ENCODE assay signal across 8 cellular contexts in the genomic region with DNA sequence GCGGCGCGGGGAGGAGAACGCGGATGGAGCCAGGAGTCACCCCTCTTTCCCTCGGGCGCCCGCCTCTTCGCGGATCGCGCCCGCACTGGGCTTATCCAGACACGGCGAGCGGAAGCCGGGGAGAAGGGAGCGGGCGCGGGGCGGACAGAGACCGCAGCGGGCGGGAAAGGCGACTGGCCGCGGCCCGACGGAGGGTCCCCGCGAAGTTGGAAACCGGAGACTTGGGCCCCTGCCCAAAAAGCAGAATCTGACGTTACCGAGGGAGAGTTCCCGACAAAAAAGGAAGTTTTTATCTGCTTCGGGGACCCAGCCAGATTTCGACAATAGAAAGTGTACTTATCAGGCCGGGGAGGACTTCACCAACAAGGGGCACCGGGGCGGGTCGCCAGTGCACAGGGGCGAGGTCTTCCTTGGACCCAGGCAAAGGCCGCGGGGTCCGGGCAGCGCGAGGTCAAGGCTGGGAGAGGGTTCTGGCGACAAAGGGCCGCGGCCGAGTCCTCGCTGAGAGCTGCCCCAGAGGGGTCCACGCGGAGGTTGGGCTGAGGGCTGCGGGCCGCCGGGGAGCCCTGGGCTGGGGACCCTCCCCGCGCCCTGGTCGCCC. TPM values are rescaled to one million over a fixed set of nuclear protein-coding genes. Genes with fewer than 3 reads are reported as not detected.
DNase-seq lines count a peak whose midpoint lies in the region; ATAC-seq and TF ChIP-seq lines count a peak whose summit lies in the region.

No MANE protein-coding gene starts in this region.

- TF ChIP-seq CTCF in epithelial cell of proximal tubule (conservative IDR thresholded peaks at IDR 0.05; ENCODE audit: low read depth, low read length) (no peak), nephron progenitor cell (IDR thresholded peaks at IDR 0.05) (no peak)

- peaks cover 91% of the 10 kb centered on the region for H3K27me3 Mint-ChIP-seq in nephron progenitor cell (ENCODE audit: low read depth, poor library complexity)

- in situ Hi-C loops in ACHN (cut with HindIII; ENCODE audit: low pct_ligation_motif_present, low pct_unique_long_range_greater_than_20kb, low sequenced_read_pairs): no loop called here

- peak; percentile 59 for DNase-seq in D341Med (ENCODE audit: low spot score)
- peak; percentile 37 for DNase-seq in RPMI7951 (ENCODE audit: low read depth)
- DNase-seq in epithelial cell of proximal tubule (ENCODE audit: low read depth): no peak
- peak; percentile 56 for DNase-seq in nephron progenitor cell
- DNase-seq in mucosa of gallbladder (ENCODE audit: low spot score): no peak
- DNase-seq in ACHN: no peak
- DNase-seq in HuH-7.5 (ENCODE audit: low spot score): no peak

- peak overlapping the region; percentile 72 for H3K4me3 Mint-ChIP-seq in nephron progenitor cell

- ATAC-seq in HG02763 (IDR thresholded peaks at IDR 0.05; ENCODE audit: unreplicated experiment): no peak

- H3K27ac Mint-ChIP-seq in nephron progenitor cell: no peak overlapping the region

- H3K4me3 ChIP-seq in epithelial cell of proximal tubule (ENCODE audit: low read depth, low read length): peak overlapping the region; percentile 69

- peaks cover 15% of the 10 kb centered on the region for H3K9me3 Mint-ChIP-seq in nephron progenitor cell

- H3K36me3 Mint-ChIP-seq in nephron progenitor cell (ENCODE audit: low read depth): peaks cover 5% of the 10 kb centered on the region

- peaks cover 44% of the 10 kb centered on the region for H3K4me1 Mint-ChIP-seq in nephron progenitor cell

RNA-seq across cellular contexts. Expression of a gene that starts 0.5 kb away (rescaled TPM):
- 10.7 and 11.4 TPM in 2 replicates for total RNA-seq in RPMI7951 (2014; rRNA removed; shearing (Covaris generic))
- total RNA-seq in epithelial cell of proximal tubule (1.4 and 2.9 TPM in 2 replicates), mucosa of gallbladder (2.4 TPM)

RNA-seq across cellular contexts. Expression of a gene that starts 45.3 kb away (rescaled TPM):
- total RNA-seq in RPMI7951 (2014; rRNA removed; shearing (Covaris generic)): under 0.01 and 0.48 TPM in 2 replicates
- total RNA-seq in epithelial cell of proximal tubule (0.22 and 5.8 TPM in 2 replicates), mucosa of gallbladder (4.3 TPM)

RNA-seq across cellular contexts. Expression of a gene that starts 47.6 kb away (rescaled TPM):
- 1.1 and 2.0 TPM in 2 replicates for total RNA-seq in RPMI7951 (2014; rRNA removed; shearing (Covaris generic))
- total RNA-seq in epithelial cell of proximal tubule (10.2 and 49.9 TPM in 2 replicates), mucosa of gallbladder (14.7 TPM)

RNA-seq across cellular contexts. Expression of a gene that starts 58.4 kb away (rescaled TPM):
- total RNA-seq in RPMI7951 (2014; rRNA removed; shearing (Covaris generic)): not detected in 2 replicates
- total RNA-seq in epithelial cell of proximal tubule (0.36 and 0.52 TPM in 2 replicates), mucosa of gallbladder (61.0 TPM)

Comparison
In these comparisons a context has a peak if more than half of its experiments do, and no peak if none do; other contexts are left out.
1. DNase-seq: peak in D341Med (single experiment), RPMI7951 (single experiment) and nephron progenitor cell (single experiment); none in epithelial cell of proximal tubule (single experiment), mucosa of gallbladder (single experiment), ACHN (single experiment) and HuH-7.5 (single experiment).